ENCODE assay signal across 21 cellular contexts in the genomic region with DNA sequence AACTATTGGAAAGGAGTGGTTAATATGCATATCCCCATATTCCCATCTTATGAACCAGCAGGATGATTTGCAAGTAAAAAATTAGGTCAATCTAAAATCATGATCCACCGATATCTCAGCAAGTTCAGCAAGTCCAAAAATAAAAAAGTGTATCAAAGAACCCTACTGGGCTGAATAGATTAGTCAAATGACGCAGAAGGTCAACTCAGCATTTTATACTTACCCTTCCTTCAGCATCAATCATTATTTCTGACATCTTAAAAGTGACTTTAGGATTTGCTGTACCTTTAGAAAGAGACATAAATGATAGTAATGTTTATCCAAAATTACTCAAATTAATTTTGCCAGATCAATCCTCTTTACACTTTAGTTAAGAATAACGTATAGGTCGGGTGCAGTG. TPM values are rescaled to one million over a fixed set of nuclear protein-coding genes. Genes with fewer than 3 reads are reported as not detected.
A peak's percentile ranks its signal among the peaks of the same experiment; 100 is the strongest.
DNase-seq lines count a peak whose midpoint lies in the region; ATAC-seq, FAIRE-seq and TF ChIP-seq lines count a peak whose summit lies in the region.
"Had no signal": no experiment of that assay in that cellular context is flagged by ENCODE, and none has a peak within 500 bp of the region (broad histone marks: within the 10 kb centered on the region; RNA-seq: fewer than 3 reads in every experiment).

No MANE protein-coding gene starts in this region.

- no peak overlapping the region for H3K4me2 ChIP-seq in A549
- H3K4me2 ChIP-seq in K562 (ENCODE audit: insufficient read depth, low read length) = no peak overlapping the region
- H3K4me2 ChIP-seq: BLaER1 treated with 17β-estradiol and CSF1 and Interleukin-3, amounts not matched to agents 10 nM and 100 nM had no signal

- in situ Hi-C loops in K562 (cut with MboI) = no loop called here

- DNase-seq in activated naive CD4-positive, alpha-beta T cell (lab: John Stamatoyannopoulos, UW) = no peak
- DNase-seq in A549 (ENCODE audit: low read depth in 1 of 2, low spot score in 1 of 2) (no peak), K562 (ENCODE audit: extremely low read depth in 1 of 4, low spot score in 3 of 4) (no peak), AML-193 (lab: John Stamatoyannopoulos, UW) (no peak)
- DNase-seq in stimulated activated naive CD8-positive, alpha-beta T cell treated with anti-CD3 and anti-CD28 coated beads, Interleukin-15, Interleukin-2, amounts not matched to agents 100 U/mL and 50 U/mL, for 24 hours = no peak
- DNase-seq: ACHN; Caco-2; Calu3; CD4-positive, alpha-beta T cell; CD8-positive, alpha-beta T cell; DMS79 treated with DMSO at 0.1 percent for 48 hours; GF-D8 had no signal

- peak overlapping the region; percentile 49 for H3K27ac Mint-ChIP-seq in activated naive CD4-positive, alpha-beta T cell treated with anti-CD3 and anti-CD28 coated beads, Interleukin-2, amount 50 U/mL, for 24 hours
- H3K27ac Mint-ChIP-seq: B cell; CD4-positive, alpha-beta T cell; CD8-positive, alpha-beta T cell had no signal

- TF ChIP-seq CTCF in A549 (IDR thresholded peaks at IDR 0.05) = no peak
- TF ChIP-seq CTCF in K562 (IDR thresholded peaks at IDR 0.05 in 2 of 3, conservative IDR thresholded peaks at IDR 0.05 in 1 of 3; ENCODE audit: insufficient read depth in 2 of 3, low read depth in 1 of 3, low read length in 3 of 3) = no peak

- no peak overlapping the region for H3K9ac ChIP-seq in K562 (ENCODE audit: insufficient read depth in 1 of 2, low read depth in 2 of 2, low read length in 2 of 2)
- H3K9ac ChIP-seq: BLaER1 treated with 17β-estradiol and CSF1 and Interleukin-3, amounts not matched to agents 10 nM and 100 nM had no signal

- BruUV-seq in K562 (replicated peaks; lab: Mats Ljungman, UMichigan) = no TSS peak

- H2AFZ ChIP-seq in K562 (ENCODE audit: low read depth, low read length) = no peak overlapping the region

- H3K4me1 Mint-ChIP-seq in activated naive CD4-positive, alpha-beta T cell treated with anti-CD3 and anti-CD28 coated beads, Interleukin-2, amount 50 U/mL, for 24 hours = no peaks in the 10 kb centered on the region
- H3K4me1 Mint-ChIP-seq: B cell had no signal

- TF ChIP-seq POLR2A in A549 (IDR thresholded peaks at IDR 0.05; ENCODE audit: low read length) = no peak
- no peak for TF ChIP-seq POLR2A in K562 (conservative IDR thresholded peaks at IDR 0.05)

- no peak overlapping the region for H3K27ac ChIP-seq in A549
- H3K27ac ChIP-seq in K562 (ENCODE audit: extremely low read depth, low read depth, low read length) = no peak overlapping the region
- H3K27ac ChIP-seq: 22Rv1; BLaER1 treated with 17β-estradiol and CSF1 and Interleukin-3, amounts not matched to agents 10 nM and 100 nM; C4-2B had no signal

- H3K4me3 ChIP-seq in A549 = no peak overlapping the region
- no peak overlapping the region for H3K4me3 ChIP-seq in K562
- H3K4me3 ChIP-seq: BLaER1 treated with 17β-estradiol and CSF1 and Interleukin-3, amounts not matched to agents 10 nM and 100 nM had no signal

- TF ChIP-seq RAD21 in A549 (conservative IDR thresholded peaks at IDR 0.05 in 1 of 2, IDR thresholded peaks at IDR 0.05 in 1 of 2) = no peak
- no peak for TF ChIP-seq RAD21 in K562 (CRISPR knock-in tag; conservative IDR thresholded peaks at IDR 0.05 in 1 of 2, IDR thresholded peaks at IDR 0.05 in 1 of 2)

- no peak for ATAC-seq in A549
- no peak for ATAC-seq in K562
- ATAC-seq in stimulated activated naive CD8-positive, alpha-beta T cell treated with anti-CD3 and anti-CD28 coated beads, Interleukin-15, Interleukin-2, amounts not matched to agents 100 U/mL and 50 U/mL, for 24 hours = no peak
- ATAC-seq: CD8-positive, alpha-beta T cell had no signal

- POLR2A ChIA-PET in A549 (lab: Yijun Ruan, JAX) = no interaction called here
- POLR2A ChIA-PET in K562 (lab: Yijun Ruan, JAX) = no interaction called here

- no peak overlapping the region for H3K4me3 Mint-ChIP-seq in activated naive CD4-positive, alpha-beta T cell treated with anti-CD3 and anti-CD28 coated beads, Interleukin-2, amount 50 U/mL, for 24 hours
- H3K4me3 Mint-ChIP-seq: B cell; CD4-positive, alpha-beta T cell; CD8-positive, alpha-beta T cell had no signal

- H3K27me3 Mint-ChIP-seq in activated naive CD4-positive, alpha-beta T cell treated with anti-CD3 and anti-CD28 coated beads, Interleukin-2, amount 50 U/mL, for 24 hours = no peaks in the 10 kb centered on the region
- H3K27me3 Mint-ChIP-seq: B cell; CD4-positive, alpha-beta T cell had no signal

- 91% methylated on average over 4 of the region's 4 CpGs for WGBS in A549 (ENCODE audit: missing lambda C conversion rate)
- 86% methylated on average over 4 of the region's 4 CpGs for WGBS in K562 (ENCODE audit: insufficient coverage, low coverage, missing lambda C conversion rate)

- H3K9me3 ChIP-seq in A549 (no peaks in the 10 kb centered on the region), K562 (replicated peaks; ENCODE audit: control insufficient read depth, insufficient read depth, low read depth, low read length) (no peaks in the 10 kb centered on the region)
- H3K9me3 ChIP-seq: BLaER1 treated with 17β-estradiol and CSF1 and Interleukin-3, amounts not matched to agents 10 nM and 100 nM; Caco-2 had no signal

- H4K20me1 ChIP-seq in K562 (replicated peaks; ENCODE audit: control insufficient read depth, insufficient read depth, low read length) = no peaks in the 10 kb centered on the region

- TF ChIP-seq EP300 in A549 (IDR thresholded peaks at IDR 0.05) (no peak), K562 (IDR thresholded peaks at IDR 0.05; ENCODE audit: low read length) (no peak)

- intact Hi-C loops in K562 (cut with micrococcal nuclease) = no loop called here

- no peaks in the 10 kb centered on the region for H3K4me1 ChIP-seq in A549
- H3K4me1 ChIP-seq in K562 (replicated peaks in 1 of 2; ENCODE audit: control insufficient read depth in 2 of 2, insufficient read depth in 2 of 2, low read length in 2 of 2) = no peaks in the 10 kb centered on the region
- H3K4me1 ChIP-seq: BLaER1 treated with 17β-estradiol and CSF1 and Interleukin-3, amounts not matched to agents 10 nM and 100 nM; Caco-2 had no signal

- CTCF ChIA-PET in A549 (lab: Yijun Ruan, JAX) (no interaction called here), K562 (lab: Yijun Ruan, JAX; ENCODE audit: low intra/inter-chr PET ratio) (interaction anchor here (0.6 kb wide), 1 partner anchor 35 kb away, joined by 8 read pairs; no protein-coding TSS in a partner anchor)

- H3K79me2 ChIP-seq in K562 (ENCODE audit: control insufficient read depth, insufficient read depth, low read length) = no peaks in the 10 kb centered on the region

- H3K9me3 Mint-ChIP-seq in activated naive CD4-positive, alpha-beta T cell treated with anti-CD3 and anti-CD28 coated beads, Interleukin-2, amount 50 U/mL, for 24 hours = no peaks in the 10 kb centered on the region
- H3K9me3 Mint-ChIP-seq: CD4-positive, alpha-beta T cell; CD8-positive, alpha-beta T cell had no signal

- FAIRE-seq in A549 (lab: Jason Lieb, UNC) = no peak
- no peak for FAIRE-seq in K562 (lab: Jason Lieb, UNC)
- FAIRE-seq: D721Med, G401.6, GM12891, GM19239 had no signal

- H3K36me3 Mint-ChIP-seq in activated naive CD4-positive, alpha-beta T cell treated with anti-CD3 and anti-CD28 coated beads, Interleukin-2, amount 50 U/mL, for 24 hours = peaks cover 13% of the 10 kb centered on the region

- peaks cover 66% of the 10 kb centered on the region; the same call in 2 of the 3 replicates for H3K36me3 ChIP-seq in K562 (ENCODE audit: control insufficient read depth, insufficient read depth, low read length)

- no peaks in the 10 kb centered on the region for H3K27me3 ChIP-seq in K562 (ENCODE audit: control insufficient read depth in 2 of 2, insufficient read depth in 2 of 2, low read length in 2 of 2)
- H3K27me3 ChIP-seq: BLaER1 treated with 17β-estradiol and CSF1 and Interleukin-3, amounts not matched to agents 10 nM and 100 nM had no signal

- no peaks in the 10 kb centered on the region for H3K9me1 ChIP-seq in K562 (ENCODE audit: control insufficient read depth, insufficient read depth, low read length)

RNA-seq across cellular contexts. Expression of a gene that starts 32.6 kb away (rescaled TPM):
- 41.8 and 43.3 TPM in 2 replicates for polyA plus RNA-seq in A549 (2011; rRNA removed)
- 12.6 and 13.1 TPM in 2 replicates for polyA plus RNA-seq in A549 (2012; cell fraction: cytosol; rRNA removed)
- 7.5 and 8.9 TPM in 2 replicates for polyA plus RNA-seq in A549 (2012; cell fraction: nucleus; rRNA removed)
- 24.4 to 26.6 TPM (median 25.6 TPM) in 3 replicates for polyA plus RNA-seq in A549 (2017; fragmentation: RNase III; extraction: RNeasy Plus Mini Kit Qiagen cat#74134 plus additional on column Dnase treatment)
- polyA minus RNA-seq in A549 (2011; rRNA and poly(A)+ RNA removed) = 28.4 and 28.6 TPM in 2 replicates
- 46.4 and 104 TPM in 2 replicates for total RNA-seq in K562 (2011; cell fraction: chromatin; rRNA removed; ENCODE audit: low replicate concordance)
- 37.0 and 41.0 TPM in 2 replicates for total RNA-seq in K562 (2011; cell fraction: nucleolus; rRNA removed)
- 51.0 and 67.6 TPM in 2 replicates for total RNA-seq in K562 (2011; cell fraction: nucleoplasm; rRNA removed)
- total RNA-seq in K562 (2014; rRNA removed) = 36.7 and 42.2 TPM in 2 replicates
- 20.7 and 25.3 TPM in 2 replicates for total RNA-seq in K562 (2014; rRNA removed; fragmentation: Illumina TruSeq; extraction: Trizol)
- 17.0 and 18.3 TPM in 2 replicates for total RNA-seq in K562 (2015; rRNA removed; fragmentation: Illumina TruSeq; extraction: Trizol)
- total RNA-seq in K562 (2021) = 21.2 and 22.0 TPM in 2 replicates
- polyA plus RNA-seq in K562 (2011; rRNA removed) = 24.6 and 25.6 TPM in 2 replicates
- polyA plus RNA-seq in K562 (2011; cell fraction: cytosol; rRNA removed) = 6.0 and 14.6 TPM in 2 replicates
- polyA plus RNA-seq in K562 (2011; cell fraction: nucleus; rRNA removed) = 18.8 and 24.4 TPM in 2 replicates
- polyA plus RNA-seq in K562 (2012) = 18.2 and 20.0 TPM in 2 replicates
- 14.2 and 18.4 TPM in 2 replicates for polyA plus RNA-seq in K562 (2014; fragmentation: Illumina TruSeq; extraction: Trizol)
- polyA plus RNA-seq in K562 (2014; fragmentation: Nextera tagmentation; extraction: Ambion mirVana) = 1 to 10 TPM; 5.5 to 10.0 TPM
- polyA plus RNA-seq in K562 (2014; rRNA removed) = 26.8 and 27.6 TPM in 2 replicates
- polyA minus RNA-seq in K562 (2011; rRNA and poly(A)+ RNA removed) = 42.0 and 47.1 TPM in 2 replicates
- 18.7 and 19.2 TPM in 2 replicates for polyA minus RNA-seq in K562 (2011; cell fraction: cytosol; rRNA and poly(A)+ RNA removed)
- polyA minus RNA-seq in K562 (2011; cell fraction: nucleus; rRNA and poly(A)+ RNA removed) = 33.8 and 49.0 TPM in 2 replicates

RNA-seq across cellular contexts. Expression of a gene that starts 45.4 kb away (rescaled TPM):
- 186 and 212 TPM in 2 replicates for polyA plus RNA-seq in A549 (2011; rRNA removed)
- 74.2 and 83.5 TPM in 2 replicates for polyA plus RNA-seq in A549 (2012; cell fraction: cytosol; rRNA removed)
- 41.8 and 49.0 TPM in 2 replicates for polyA plus RNA-seq in A549 (2012; cell fraction: nucleus; rRNA removed)
- polyA plus RNA-seq in A549 (2017; fragmentation: RNase III; extraction: RNeasy Plus Mini Kit Qiagen cat#74134 plus additional on column Dnase treatment) = 140 to 151 TPM (median 149 TPM) in 3 replicates
- 92.4 and 94.1 TPM in 2 replicates for polyA minus RNA-seq in A549 (2011; rRNA and poly(A)+ RNA removed)
- 79.8 and 109 TPM in 2 replicates for total RNA-seq in K562 (2011; cell fraction: chromatin; rRNA removed; ENCODE audit: low replicate concordance)
- 76.5 and 85.5 TPM in 2 replicates for total RNA-seq in K562 (2011; cell fraction: nucleolus; rRNA removed)
- total RNA-seq in K562 (2011; cell fraction: nucleoplasm; rRNA removed) = 116 and 173 TPM in 2 replicates
- total RNA-seq in K562 (2014; rRNA removed) = 72.8 and 84.0 TPM in 2 replicates
- total RNA-seq in K562 (2014; rRNA removed; fragmentation: Illumina TruSeq; extraction: Trizol) = 108 and 112 TPM in 2 replicates
- 108 and 113 TPM in 2 replicates for total RNA-seq in K562 (2015; rRNA removed; fragmentation: Illumina TruSeq; extraction: Trizol)
- 65.9 and 71.0 TPM in 2 replicates for total RNA-seq in K562 (2021)
- 88.4 and 117 TPM in 2 replicates for polyA plus RNA-seq in K562 (2011; rRNA removed)
- polyA plus RNA-seq in K562 (2011; cell fraction: cytosol; rRNA removed) = 44.6 and 64.9 TPM in 2 replicates
- polyA plus RNA-seq in K562 (2011; cell fraction: nucleus; rRNA removed) = 21.6 and 25.0 TPM in 2 replicates
- 62.2 and 71.7 TPM in 2 replicates for polyA plus RNA-seq in K562 (2012)
- polyA plus RNA-seq in K562 (2014; fragmentation: Illumina TruSeq; extraction: Trizol) = 95.2 and 108 TPM in 2 replicates
- polyA plus RNA-seq in K562 (2014; fragmentation: Nextera tagmentation; extraction: Ambion mirVana) = 10 to 100 TPM; 48.1 to 59.6 TPM
- 65.0 and 75.2 TPM in 2 replicates for polyA plus RNA-seq in K562 (2014; rRNA removed)
- polyA minus RNA-seq in K562 (2011; rRNA and poly(A)+ RNA removed) = 96.3 and 102 TPM in 2 replicates
- 43.9 and 52.8 TPM in 2 replicates for polyA minus RNA-seq in K562 (2011; cell fraction: cytosol; rRNA and poly(A)+ RNA removed)
- polyA minus RNA-seq in K562 (2011; cell fraction: nucleus; rRNA and poly(A)+ RNA removed) = 24.4 and 28.4 TPM in 2 replicates
